11 cellular contexts compared by ENCODE assay signal in genomic region chr11:6609502-6610015, GRCh38. TPM values are rescaled to one million over a fixed set of nuclear protein-coding genes. Genes with fewer than 3 reads are reported as not detected.
DNase-seq lines count a peak whose midpoint lies in the region; ATAC-seq, FAIRE-seq and TF ChIP-seq lines count a peak whose summit lies in the region.
"Had no signal": no experiment of that assay in that cellular context is flagged by ENCODE, and none has a peak within 500 bp of the region (broad histone marks: within the 10 kb centered on the region; RNA-seq: fewer than 3 reads in every experiment).

No MANE protein-coding gene starts in this region.

- no peak for ATAC-seq in left cardiac atrium
- ATAC-seq in natural killer cell, result no peak

- no peak for TF ChIP-seq CTCF in left ventricle myocardium inferior (IDR thresholded peaks at IDR 0.05; ENCODE audit: borderline replicate concordance)
- TF ChIP-seq CTCF in astrocyte (IDR thresholded peaks at IDR 0.05; ENCODE audit: insufficient read depth, low read depth, low read length), result no peak
- TF ChIP-seq CTCF in natural killer cell (IDR thresholded peaks at IDR 0.05), result no peak
- no peak for TF ChIP-seq CTCF in vagina (IDR thresholded peaks at IDR 0.05)
- TF ChIP-seq CTCF in BE2C (IDR thresholded peaks at IDR 0.05; ENCODE audit: low read depth, low read length), result no peak

- peak overlapping the region; percentile 97 for H3K4me2 ChIP-seq in astrocyte (ENCODE audit: low read length)

- H4K20me1 ChIP-seq in astrocyte (ENCODE audit: insufficient read depth, low read length), result peaks cover 13% of the 10 kb centered on the region

- H3K79me2 ChIP-seq in astrocyte (ENCODE audit: insufficient read depth, low read length), result peaks cover 72% of the 10 kb centered on the region

- no peaks in the 10 kb centered on the region for H3K27me3 ChIP-seq in left ventricle myocardium inferior (ENCODE audit: low read depth)
- H3K27me3 ChIP-seq in astrocyte (ENCODE audit: insufficient read depth, low read length), result no peaks in the 10 kb centered on the region
- no peaks in the 10 kb centered on the region for H3K27me3 ChIP-seq in vagina
- no peaks in the 10 kb centered on the region for H3K27me3 ChIP-seq in BE2C

- peaks cover 20% of the 10 kb centered on the region for H3K36me3 Mint-ChIP-seq in astrocyte (ENCODE audit: low read depth, unreplicated experiment)
- no peaks in the 10 kb centered on the region for H3K36me3 Mint-ChIP-seq in natural killer cell

- TF ChIP-seq POLR2A in vagina (IDR thresholded peaks at IDR 0.05), result no peak

- H3K4me1 ChIP-seq in left ventricle myocardium inferior, result peaks cover 85% of the 10 kb centered on the region
- peaks cover 60% of the 10 kb centered on the region for H3K4me1 ChIP-seq in astrocyte (ENCODE audit: insufficient read depth, low read length)
- H3K4me1 ChIP-seq in vagina, result peaks cover 58% of the 10 kb centered on the region
- H3K4me1 ChIP-seq in BE2C, result peaks cover 8% of the 10 kb centered on the region

- intact Hi-C loops in left ventricle myocardium inferior (cut with micrococcal nuclease), result no loop called here
- intact Hi-C loops in left cardiac atrium (cut with DNase I), result no loop called here
- intact Hi-C loops in natural killer cell (cut with micrococcal nuclease), result loop anchor here (10.0 kb wide), 2 partner anchors 135 to 215 kb away; partner anchors contain the start of gene SMPD1
- intact Hi-C loops in vagina (cut with DNase I), result loop anchor here (10.0 kb wide), 1 partner anchor 45 kb away; the partner anchor contains the start of gene DCHS1

- H3K36me3 ChIP-seq in left ventricle myocardium inferior (peaks cover 38% of the 10 kb centered on the region), astrocyte (ENCODE audit: insufficient read depth, low read length) (peaks cover 38% of the 10 kb centered on the region), vagina (peaks cover 0 to 32% of the 10 kb centered on the region in 2 donors), BE2C (peaks cover 9% of the 10 kb centered on the region)

- H3K4me3 ChIP-seq in left ventricle myocardium inferior (no peak overlapping the region), astrocyte (ENCODE audit: insufficient read depth, low read depth, low read length) (no peak overlapping the region), vagina (no peak overlapping the region), BE2C (ENCODE audit: low read depth, low read length) (no peak overlapping the region)

- H3K4me1 Mint-ChIP-seq in astrocyte (ENCODE audit: low read depth, unreplicated experiment) (peaks cover 38% of the 10 kb centered on the region), natural killer cell (peaks cover 42 to 45% of the 10 kb centered on the region in 2 donors)

- no peak for FAIRE-seq in astrocyte (lab: Jason Lieb, UNC)

- peak overlapping the region; percentile 7 for H3K27ac ChIP-seq in left ventricle myocardium inferior (replicated peaks)
- no peak overlapping the region for H3K27ac ChIP-seq in astrocyte (ENCODE audit: low read depth, low read length)
- peak overlapping the region; percentile 87 for H3K27ac ChIP-seq in vagina

- no peak overlapping the region for H3K9ac ChIP-seq in astrocyte (ENCODE audit: low read length)

- no peak overlapping the region for H2AFZ ChIP-seq in astrocyte (ENCODE audit: low read depth, low read length)

- H3K4me3 Mint-ChIP-seq in astrocyte (ENCODE audit: unreplicated experiment) (peak overlapping the region; percentile 55), natural killer cell (peak overlapping the region; percentile 29)

- DNase-seq in left ventricle myocardium inferior, result no peak
- no peak for DNase-seq in left cardiac atrium
- no peak for DNase-seq in astrocyte (ENCODE audit: low read depth)
- no peak for DNase-seq in natural killer cell
- DNase-seq in vagina (ENCODE audit: extremely low spot score in 2 of 2), result peak in 1 of 2 donors; percentile 85
- no peak for DNase-seq in middle frontal gyrus (ENCODE audit: extremely low spot score, low spot score)
- no peak for DNase-seq in NCI-H774 (lab: John Stamatoyannopoulos, UW)
- no peak for DNase-seq in BE2C
- DNase-seq: hypothalamus, midbrain, SHP77 treated with DMSO at 0.1 percent for 48 hours had no signal

- peak overlapping the region; percentile 67 for H3K27ac Mint-ChIP-seq in astrocyte (ENCODE audit: unreplicated experiment)
- no peak overlapping the region for H3K27ac Mint-ChIP-seq in natural killer cell

- H3K9me3 Mint-ChIP-seq in astrocyte (ENCODE audit: unreplicated experiment), result no peaks in the 10 kb centered on the region
- H3K9me3 Mint-ChIP-seq in natural killer cell, result no peaks in the 10 kb centered on the region

- no peaks in the 10 kb centered on the region for H3K27me3 Mint-ChIP-seq in astrocyte (ENCODE audit: low read depth, unreplicated experiment)
- H3K27me3 Mint-ChIP-seq in natural killer cell (ENCODE audit: low read depth in 2 of 2), result no peaks in the 10 kb centered on the region

- no peaks in the 10 kb centered on the region for H3K9me3 ChIP-seq in left ventricle myocardium inferior (replicated peaks)
- H3K9me3 ChIP-seq in astrocyte (ENCODE audit: insufficient read depth, low read depth, low read length), result no peaks in the 10 kb centered on the region
- H3K9me3 ChIP-seq in vagina, result no peaks in the 10 kb centered on the region
- H3K9me3 ChIP-seq in BE2C, result no peaks in the 10 kb centered on the region

RNA-seq across cellular contexts. Expression of gene TAF10, which starts 2.5 kb away (rescaled TPM):
- total RNA-seq in left ventricle myocardium inferior (106 TPM), left cardiac atrium (100 to 1,000 TPM; 102 to 105 TPM), astrocyte (111 and 113 TPM in 2 replicates), natural killer cell (100 to 1,000 TPM; 154 to 191 (median 158) TPM), vagina (48.1 TPM)
- 218 TPM for polyA plus RNA-seq in BE2C (2012; ENCODE audit: insufficient read depth, insufficient read length, low read depth)

RNA-seq across cellular contexts. Expression of gene ILK, which starts 6.0 kb away (rescaled TPM):
- total RNA-seq in left ventricle myocardium inferior (192 TPM), left cardiac atrium (100 to 1,000 TPM; 166 to 183 TPM), astrocyte (209 and 218 TPM in 2 replicates), natural killer cell (100 to 1,000 TPM; 109 to 145 (median 142) TPM), vagina (149 TPM)
- 155 TPM for polyA plus RNA-seq in BE2C (2012; ENCODE audit: insufficient read depth, insufficient read length, low read depth)

RNA-seq across cellular contexts. Expression of gene RRP8, which starts 6.1 kb away (rescaled TPM):
- 19.2 TPM for total RNA-seq in left ventricle myocardium inferior
- total RNA-seq in left cardiac atrium, result 10 to 100 TPM; 14.2 to 18.0 TPM
- total RNA-seq in astrocyte, result 23.9 and 25.8 TPM in 2 replicates
- 10 to 100 TPM; 31.3 to 35.9 (median 31.9) TPM for total RNA-seq in natural killer cell
- 10.3 TPM for total RNA-seq in vagina
- polyA plus RNA-seq in BE2C (2012; ENCODE audit: insufficient read depth, insufficient read length, low read depth), result 30.2 TPM

RNA-seq across cellular contexts. Expression of gene TPP1, which starts 9.7 kb away (rescaled TPM):
- total RNA-seq in left ventricle myocardium inferior, result 84.2 TPM
- 10 to 100 TPM; 69.5 to 87.7 TPM for total RNA-seq in left cardiac atrium
- total RNA-seq in astrocyte, result 43.4 and 58.3 TPM in 2 replicates
- total RNA-seq in natural killer cell, result 100 to 1,000 TPM; 123 to 135 (median 131) TPM
- total RNA-seq in vagina, result 77.3 TPM
- polyA plus RNA-seq in BE2C (2012; ENCODE audit: insufficient read depth, insufficient read length, low read depth), result 27.2 TPM

RNA-seq across cellular contexts. Expression of gene DCHS1, which starts 46.0 kb away (rescaled TPM):
- total RNA-seq in left ventricle myocardium inferior (9.5 TPM), left cardiac atrium (10 to 100 TPM; 14.4 to 15.8 TPM), astrocyte (7.7 and 8.4 TPM in 2 replicates), natural killer cell (1 to 10 TPM in 1 of 3 donors, under 1 TPM in 2; 0.49 to 1.0 (median 0.83) TPM), vagina (28.7 TPM)
- polyA plus RNA-seq in BE2C (2012; ENCODE audit: insufficient read depth, insufficient read length, low read depth), result 9.6 TPM

Comparison
In these comparisons a context has a peak if more than half of its experiments do, and no peak if none do; other contexts are left out.
1. intact Hi-C loops: an anchor here in natural killer cell (10.0 kb wide) and vagina (10.0 kb wide); none called in left ventricle myocardium inferior and left cardiac atrium.